In the genomic region with DNA sequence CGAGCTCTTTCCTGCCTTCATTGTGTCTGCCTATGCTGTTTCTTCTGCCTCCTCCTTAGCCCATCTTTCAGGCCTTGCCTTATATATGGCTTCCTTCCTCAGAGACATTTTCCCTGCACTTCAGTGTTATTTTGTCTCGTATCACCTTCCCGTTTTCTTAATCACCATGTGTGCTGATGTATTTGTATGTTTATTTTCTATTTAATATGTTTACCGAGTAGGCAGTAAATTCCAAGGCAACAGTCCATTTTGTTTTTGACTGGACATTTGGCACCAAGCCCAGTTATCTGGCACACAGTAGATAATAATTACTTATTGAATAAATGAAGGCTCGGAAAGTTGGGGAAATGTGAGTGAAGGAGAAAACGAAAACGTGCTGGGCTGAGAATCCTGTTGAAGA, we compare ENCODE assay signal across 2 cellular contexts.
A peak's percentile ranks its signal among the peaks of the same experiment; 100 is the strongest.
TF ChIP-seq lines count a peak whose summit lies in the region.

No MANE protein-coding gene starts in this region.

TF ChIP-seq in Ishikawa, 13 proteins besides CTCF, POLR2A, EP300 and RAD21:
- TF ChIP-seq EGR1 (IDR thresholded peaks at IDR 0.05) (no peak), TCF12 (IDR thresholded peaks at IDR 0.05; ENCODE audit: low read depth) (no peak), ZBTB7A (IDR thresholded peaks at IDR 0.05; ENCODE audit: low read depth) (no peak), TAF1 (IDR thresholded peaks at IDR 0.05; ENCODE audit: low read depth) (no peak), NFIC (IDR thresholded peaks at IDR 0.05) (peak; percentile 42)

TF ChIP-seq in endothelial cell of umbilical vein, 7 proteins besides CTCF, POLR2A, EP300 and RAD21:
- no peak for TF ChIP-seq FOS (IDR thresholded peaks at IDR 0.05; ENCODE audit: borderline replicate concordance, insufficient read depth, low read length)
- TF ChIP-seq JUN (IDR thresholded peaks at IDR 0.05; ENCODE audit: borderline replicate concordance, insufficient read depth, insufficient read length, low read depth): no peak
- no peak for TF ChIP-seq GATA2 (IDR thresholded peaks at IDR 0.05; ENCODE audit: insufficient read depth, insufficient read length, low read depth, low read length)
- TF ChIP-seq EZH2 (IDR thresholded peaks at IDR 0.05; ENCODE audit: borderline replicate concordance, low read depth, low read length, severe bottlenecking): no peak
- no peak for TF ChIP-seq MYC (IDR thresholded peaks at IDR 0.05; ENCODE audit: low read depth, low read length)
- no peak for TF ChIP-seq POLR2AphosphoS5 (IDR thresholded peaks at IDR 0.05; ENCODE audit: insufficient read depth, low read depth, low read length)
- TF ChIP-seq MAX (IDR thresholded peaks at IDR 0.05; ENCODE audit: insufficient read depth, insufficient read length): no peak
